8 cellular contexts compared by ENCODE assay signal in the genomic region with DNA sequence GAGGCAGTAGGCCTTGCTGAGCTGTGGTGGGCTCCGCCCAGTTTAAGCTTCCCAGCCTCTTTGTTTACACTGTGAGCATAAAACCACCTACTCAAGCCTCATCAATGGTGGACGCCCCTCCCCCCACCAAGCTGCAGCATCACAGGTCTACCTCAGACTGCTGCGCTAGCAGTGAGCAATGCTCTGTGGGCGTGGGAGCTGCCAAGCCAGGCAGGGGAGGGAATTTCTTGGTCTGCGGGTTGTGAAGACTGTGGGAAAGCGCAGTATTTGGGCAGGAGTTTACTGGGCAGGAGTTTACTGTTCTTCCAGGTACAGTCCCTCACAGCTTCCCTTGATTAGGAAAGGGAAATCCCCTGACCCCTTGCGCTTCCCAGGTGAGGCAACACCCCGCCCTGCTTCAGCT.
DNase-seq lines count a peak whose midpoint lies in the region; ATAC-seq and TF ChIP-seq lines count a peak whose summit lies in the region.
"Had no signal": no experiment of that assay in that cellular context is flagged by ENCODE, and none has a peak within 500 bp of the region (broad histone marks: within the 10 kb centered on the region; RNA-seq: fewer than 3 reads in every experiment).

No MANE protein-coding gene starts in this region.

- H3K36me3 ChIP-seq in HUES6 (ENCODE audit: control insufficient read depth, insufficient read depth, low read length) (no peaks in the 10 kb centered on the region), PC-9 (ENCODE audit: low read depth) (no peaks in the 10 kb centered on the region)

- intact Hi-C loops in PC-9 (cut with micrococcal nuclease; ENCODE audit: unreplicated experiment) = no loop called here

- H3K79me2 ChIP-seq in PC-9 (ENCODE audit: low read depth) = no peaks in the 10 kb centered on the region

- H3K9ac ChIP-seq in HUES6 (ENCODE audit: low read length) = peak overlapping the region; percentile 25

- CTCF ChIA-PET in PC-9 (lab: Charles Lee) = no interaction called here

- H3K4me1 ChIP-seq in HUES6 (ENCODE audit: control insufficient read depth, insufficient read depth, low read length) = peaks cover 11% of the 10 kb centered on the region
- H3K4me1 ChIP-seq in PC-9 (replicated peaks; ENCODE audit: insufficient read depth) = no peaks in the 10 kb centered on the region

- DNase-seq in PC-9 (peak; percentile 68 to 72), ecto neural progenitor cell (ENCODE audit: low spot score) (peak; percentile 82), skeletal muscle cell (ENCODE audit: low read depth) (peak; percentile 23), NCI-H1105 (lab: John Stamatoyannopoulos, UW) (no peak)
- DNase-seq: left ventricle myocardium superior had no signal

- H3F3A ChIP-seq in PC-9 (ENCODE audit: insufficient read depth, low read depth) = no peaks in the 10 kb centered on the region

- no peaks in the 10 kb centered on the region for H3K9me2 ChIP-seq in PC-9 (ENCODE audit: insufficient read depth)

- no peak overlapping the region for H3K4me2 ChIP-seq in PC-9

- H3K27me3 ChIP-seq in HUES6 (ENCODE audit: control insufficient read depth, insufficient read depth, low read length) = no peaks in the 10 kb centered on the region
- peaks cover 18% of the 10 kb centered on the region for H3K27me3 ChIP-seq in PC-9 (ENCODE audit: insufficient read depth, low read depth)

- BruUV-seq in PC-9 (replicated peaks; lab: Mats Ljungman, UMichigan) = no TSS peak

- TF ChIP-seq CTCF in PC-9 (conservative IDR thresholded peaks at IDR 0.05) = no peak

- no peaks in the 10 kb centered on the region for H4K20me1 ChIP-seq in PC-9 (ENCODE audit: insufficient read depth)

- H3K27ac ChIP-seq in HUES6 (ENCODE audit: low read depth, low read length) (no peak overlapping the region), PC-9 (no peak overlapping the region)

- POLR2A ChIA-PET in PC-9 (lab: Charles Lee; ENCODE audit: unreplicated experiment) = no interaction called here

- ATAC-seq in HG03039 (IDR thresholded peaks at IDR 0.05; ENCODE audit: unreplicated experiment) (no peak), GM21786 (IDR thresholded peaks at IDR 0.05; ENCODE audit: unreplicated experiment) (no peak)
- ATAC-seq: left ventricle myocardium superior had no signal

- H2AFZ ChIP-seq in PC-9 = no peak overlapping the region

- H3K4me3 ChIP-seq in HUES6 (ENCODE audit: low read depth, low read length) (peak overlapping the region; percentile 33), PC-9 (no peak overlapping the region), skeletal muscle cell (ENCODE audit: low read depth, low read length) (no peak overlapping the region)

- no peaks in the 10 kb centered on the region for H3K9me3 ChIP-seq in HUES6 (ENCODE audit: control insufficient read depth, insufficient read depth, low read depth, low read length)
- H3K9me3 ChIP-seq in PC-9 (ENCODE audit: insufficient read depth, low read depth) = no peaks in the 10 kb centered on the region
